ENCODE assay signal across 8 cellular contexts in the genomic region with DNA sequence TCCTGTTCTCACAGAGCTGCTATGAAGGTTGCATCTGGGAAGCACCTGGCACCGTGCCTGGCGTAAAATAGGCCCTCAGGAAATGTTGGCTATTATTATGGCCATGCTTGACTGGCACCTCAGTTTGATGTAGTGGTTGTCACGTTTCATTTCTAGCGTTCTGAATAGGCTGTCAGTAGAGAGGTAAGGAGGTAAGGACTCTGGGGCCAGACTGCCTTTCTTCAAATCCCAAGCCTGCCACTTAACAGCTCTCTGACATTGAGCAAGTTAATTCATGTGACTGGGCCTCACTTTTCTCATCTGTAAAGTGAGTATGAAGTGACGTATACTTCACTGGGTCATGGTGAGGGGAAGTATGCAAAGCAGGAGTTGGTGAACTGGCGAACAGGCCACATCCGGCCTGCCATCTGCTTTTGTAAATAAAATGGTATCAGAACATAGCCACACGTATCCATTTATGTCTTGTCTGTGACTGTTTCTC.
DNase-seq lines count a peak whose midpoint lies in the region; ATAC-seq lines count a peak whose summit lies in the region.

No MANE protein-coding gene starts in this region.

- ATAC-seq in GM18519 (IDR thresholded peaks at IDR 0.05; ENCODE audit: low FRiP score, unreplicated experiment) (peak; percentile 47), HG02623 (IDR thresholded peaks at IDR 0.05; ENCODE audit: unreplicated experiment) (peak; percentile 57), HG02870 (IDR thresholded peaks at IDR 0.05; ENCODE audit: unreplicated experiment) (no peak)

- DNase-seq in NCI-H2029 treated with DMSO at 0.1 percent for 48 hours (lab: John Stamatoyannopoulos, UW), result peak; percentile 90
- DNase-seq in kidney tubule cell (ENCODE audit: low spot score), result peak; percentile 40
- DNase-seq in epidermal melanocyte (ENCODE audit: insufficient read length, low spot score), result no peak
- DNase-seq in NK-92 (lab: John Stamatoyannopoulos, UW; ENCODE audit: unreplicated experiment), result no peak
- no peak for DNase-seq in NOMO-1 treated with dmso at 0.1 percent for 144 hours (lab: John Stamatoyannopoulos, UW; ENCODE audit: unreplicated experiment)

Comparison
In these comparisons a context has a peak if more than half of its experiments do, and no peak if none do; other contexts are left out.
1. DNase-seq: peak in NCI-H2029 treated with DMSO at 0.1 percent for 48 hours (single experiment) and kidney tubule cell (single experiment); none in epidermal melanocyte (single experiment), NK-92 (single experiment) and NOMO-1 treated with dmso at 0.1 percent for 144 hours (single experiment).